In the genomic region with DNA sequence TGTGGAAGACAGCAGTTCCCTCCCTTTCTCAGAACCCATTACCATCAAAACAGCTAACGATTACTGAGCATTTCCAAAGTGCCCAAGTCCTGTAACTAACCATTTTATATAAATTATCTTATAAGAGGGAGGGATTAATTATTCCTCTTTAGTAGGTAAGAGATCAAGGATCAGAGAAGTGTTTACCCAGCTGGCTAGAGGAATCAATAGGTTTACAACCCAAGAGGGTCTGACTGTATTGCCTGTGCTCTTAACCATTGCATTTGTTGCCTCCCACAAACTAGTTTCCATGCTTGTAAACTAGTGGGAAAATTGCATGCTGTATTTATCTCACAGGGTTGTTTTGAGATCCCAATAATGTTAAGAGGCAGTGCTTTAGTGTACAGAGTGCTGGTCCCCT, we compare ENCODE assay signal across 13 cellular contexts. TPM values are rescaled to one million over a fixed set of nuclear protein-coding genes. Genes with fewer than 3 reads are reported as not detected.
DNase-seq lines count a peak whose midpoint lies in the region; ATAC-seq and TF ChIP-seq lines count a peak whose summit lies in the region.
"Had no signal": no experiment of that assay in that cellular context is flagged by ENCODE, and none has a peak within 500 bp of the region (broad histone marks: within the 10 kb centered on the region; RNA-seq: fewer than 3 reads in every experiment).

No MANE protein-coding gene starts in this region.

- peaks cover 5% of the 10 kb centered on the region for H4K20me1 ChIP-seq in osteoblast (ENCODE audit: insufficient read depth, low read length)

- peaks cover 13% of the 10 kb centered on the region for H3K9me3 Mint-ChIP-seq in activated CD8-positive, alpha-beta memory T cell treated with anti-CD3 and anti-CD28 coated beads, Interleukin-2, amount 10 ng/mL, durations not matched to agents 7 days and 5 days (ENCODE audit: low read depth)
- H3K9me3 Mint-ChIP-seq in activated T-helper 2 cell treated with anti-CD3 and anti-CD28 coated beads, Interferon-gamma antibody, Interleukin-2, Interleukin-4, amounts not matched to agents 10 μg/mL and 5 μg/mL and 100 μg/mL, durations not matched to agents 14 hours and 24 hours and 36 hours, result peaks cover 32% of the 10 kb centered on the region

- H3K4me2 ChIP-seq in osteoblast (ENCODE audit: insufficient read depth, low read length), result no peak overlapping the region

- H3K27ac Mint-ChIP-seq in activated CD8-positive, alpha-beta memory T cell treated with anti-CD3 and anti-CD28 coated beads, Interleukin-2, amount 10 ng/mL, durations not matched to agents 7 days and 5 days, result no peak overlapping the region
- no peak overlapping the region for H3K27ac Mint-ChIP-seq in activated T-helper 2 cell treated with anti-CD3 and anti-CD28 coated beads, Interferon-gamma antibody, Interleukin-2, Interleukin-4, amounts not matched to agents 10 μg/mL and 5 μg/mL and 100 μg/mL, durations not matched to agents 14 hours and 24 hours and 36 hours

- TF ChIP-seq CTCF in osteoblast (IDR thresholded peaks at IDR 0.05; ENCODE audit: extremely low read depth, low read depth, low read length), result no peak

- peaks cover 3% of the 10 kb centered on the region for H3K79me2 ChIP-seq in osteoblast (ENCODE audit: insufficient read depth, low read length)

- H3K4me1 ChIP-seq in osteoblast (ENCODE audit: insufficient read depth, low read length), result peaks cover 12% of the 10 kb centered on the region

- no peaks in the 10 kb centered on the region for H3K36me3 ChIP-seq in osteoblast (ENCODE audit: insufficient read depth, low read length)

- peak overlapping the region; percentile 50 for H3K4me3 Mint-ChIP-seq in activated CD8-positive, alpha-beta memory T cell treated with anti-CD3 and anti-CD28 coated beads, Interleukin-2, amount 10 ng/mL, durations not matched to agents 7 days and 5 days
- peak overlapping the region; percentile 52 for H3K4me3 Mint-ChIP-seq in activated T-helper 2 cell treated with anti-CD3 and anti-CD28 coated beads, Interferon-gamma antibody, Interleukin-2, Interleukin-4, amounts not matched to agents 10 μg/mL and 5 μg/mL and 100 μg/mL, durations not matched to agents 14 hours and 24 hours and 36 hours (ENCODE audit: low read depth)

- H3K27ac ChIP-seq in osteoblast (ENCODE audit: low read depth, low read length), result no peak overlapping the region
- H3K27ac ChIP-seq: HL-60 had no signal

- no peaks in the 10 kb centered on the region for H3K9me3 ChIP-seq in osteoblast (ENCODE audit: low read depth, low read length)

- ATAC-seq in activated CD8-positive, alpha-beta memory T cell treated with anti-CD3 and anti-CD28 coated beads, Interleukin-2, amount 10 ng/mL, durations not matched to agents 7 days and 5 days, result no peak
- ATAC-seq in HG03342 (IDR thresholded peaks at IDR 0.05; ENCODE audit: unreplicated experiment), result no peak
- ATAC-seq: PC-3 had no signal

- H3K36me3 Mint-ChIP-seq in activated CD8-positive, alpha-beta memory T cell treated with anti-CD3 and anti-CD28 coated beads, Interleukin-2, amount 10 ng/mL, durations not matched to agents 7 days and 5 days, result peaks cover 24% of the 10 kb centered on the region
- peaks cover 9% of the 10 kb centered on the region for H3K36me3 Mint-ChIP-seq in activated T-helper 2 cell treated with anti-CD3 and anti-CD28 coated beads, Interferon-gamma antibody, Interleukin-2, Interleukin-4, amounts not matched to agents 10 μg/mL and 5 μg/mL and 100 μg/mL, durations not matched to agents 14 hours and 24 hours and 36 hours (ENCODE audit: low read depth)

- no peak overlapping the region for H3K4me3 ChIP-seq in osteoblast (ENCODE audit: insufficient read depth, low read length)

- intact Hi-C loops in activated T-helper 2 cell treated with anti-CD3 and anti-CD28 coated beads, Interferon-gamma antibody, Interleukin-2, Interleukin-4, amounts not matched to agents 10 μg/mL and 5 μg/mL and 100 μg/mL, durations not matched to agents 14 hours and 24 hours and 36 hours (cut with micrococcal nuclease), result no loop called here

- no peaks in the 10 kb centered on the region for H3K27me3 ChIP-seq in osteoblast (ENCODE audit: insufficient read depth, low read length)

- H2AFZ ChIP-seq in osteoblast (ENCODE audit: low read length), result no peak overlapping the region

- CTCF ChIA-PET in activated CD8-positive, alpha-beta memory T cell treated with anti-CD3 and anti-CD28 coated beads, Interleukin-2, amount 10 ng/mL, durations not matched to agents 7 days and 5 days (lab: Charles Lee), result interaction anchor here (0.9 to 8.6 kb wide), 2 partner anchors 31 to 41 kb away, joined by 3 to 56 read pairs; a partner anchor contains a TSS

- DNase-seq in activated CD8-positive, alpha-beta memory T cell treated with anti-CD3 and anti-CD28 coated beads, Interleukin-2, amount 10 ng/mL, durations not matched to agents 7 days and 5 days, result no peak
- no peak for DNase-seq in activated CD8-positive, alpha-beta memory T cell treated with anti-CD3 and anti-CD28 coated beads, Interleukin-2, amount 50 U/mL, for 4 hours
- peak in 2 of 3 experiments; percentile 57 to 94 for DNase-seq in NCI-H1417 (lab: John Stamatoyannopoulos, UW)
- no peak for DNase-seq in activated T-helper 2 cell treated with anti-CD3 and anti-CD28 coated beads, Interferon-gamma antibody, Interleukin-2, Interleukin-4, amounts not matched to agents 10 μg/mL and 5 μg/mL and 100 μg/mL, durations not matched to agents 14 hours and 24 hours and 36 hours (ENCODE audit: low spot score)
- DNase-seq in osteoblast (ENCODE audit: insufficient read length, low spot score, missing footprints), result peak; percentile 34
- DNase-seq in AG20443 (ENCODE audit: low spot score), result no peak
- no peak for DNase-seq in erythroblast (lab: John Stamatoyannopoulos, UW)
- DNase-seq: AML-193, PC-3, T1000 had no signal

- peaks cover 7% of the 10 kb centered on the region for H3K4me1 Mint-ChIP-seq in activated CD8-positive, alpha-beta memory T cell treated with anti-CD3 and anti-CD28 coated beads, Interleukin-2, amount 10 ng/mL, durations not matched to agents 7 days and 5 days
- peaks cover 13% of the 10 kb centered on the region for H3K4me1 Mint-ChIP-seq in activated T-helper 2 cell treated with anti-CD3 and anti-CD28 coated beads, Interferon-gamma antibody, Interleukin-2, Interleukin-4, amounts not matched to agents 10 μg/mL and 5 μg/mL and 100 μg/mL, durations not matched to agents 14 hours and 24 hours and 36 hours (ENCODE audit: low read depth)

- peaks cover 23% of the 10 kb centered on the region for H3K27me3 Mint-ChIP-seq in activated CD8-positive, alpha-beta memory T cell treated with anti-CD3 and anti-CD28 coated beads, Interleukin-2, amount 10 ng/mL, durations not matched to agents 7 days and 5 days
- peaks cover 13% of the 10 kb centered on the region for H3K27me3 Mint-ChIP-seq in activated T-helper 2 cell treated with anti-CD3 and anti-CD28 coated beads, Interferon-gamma antibody, Interleukin-2, Interleukin-4, amounts not matched to agents 10 μg/mL and 5 μg/mL and 100 μg/mL, durations not matched to agents 14 hours and 24 hours and 36 hours (ENCODE audit: low read depth)

- no peak for TF ChIP-seq POLR2A in erythroblast (IDR thresholded peaks at IDR 0.05; ENCODE audit: low read length)

RNA-seq across cellular contexts. Expression of a gene that starts 3.7 kb away (rescaled TPM):
- 1 to 10 TPM; 6.6 to 9.7 TPM for total RNA-seq in activated CD8-positive, alpha-beta memory T cell treated with anti-CD3 and anti-CD28 coated beads, Interleukin-2, amount 10 ng/mL, durations not matched to agents 7 days and 5 days
- total RNA-seq in activated T-helper 2 cell treated with anti-CD3 and anti-CD28 coated beads, Interferon-gamma antibody, Interleukin-2, Interleukin-4, amounts not matched to agents 10 μg/mL and 5 μg/mL and 100 μg/mL, durations not matched to agents 14 hours and 24 hours and 36 hours, result 12.3 and 12.8 TPM in 2 replicates
- total RNA-seq in osteoblast, result 8.7 and 13.0 TPM in 2 replicates

RNA-seq across cellular contexts. Expression of a gene that starts 11.5 kb away (rescaled TPM):
- total RNA-seq in activated CD8-positive, alpha-beta memory T cell treated with anti-CD3 and anti-CD28 coated beads, Interleukin-2, amount 10 ng/mL, durations not matched to agents 7 days and 5 days, result 10 to 100 TPM; 68.0 to 79.2 TPM
- total RNA-seq in activated T-helper 2 cell treated with anti-CD3 and anti-CD28 coated beads, Interferon-gamma antibody, Interleukin-2, Interleukin-4, amounts not matched to agents 10 μg/mL and 5 μg/mL and 100 μg/mL, durations not matched to agents 14 hours and 24 hours and 36 hours, result 72.5 and 72.7 TPM in 2 replicates
- 52.8 and 56.6 TPM in 2 replicates for total RNA-seq in osteoblast

RNA-seq across cellular contexts. Expression of a gene that starts 26.3 kb away (rescaled TPM):
- total RNA-seq in activated CD8-positive, alpha-beta memory T cell treated with anti-CD3 and anti-CD28 coated beads, Interleukin-2, amount 10 ng/mL, durations not matched to agents 7 days and 5 days, result under 1 TPM in 1 of 2 experiments, not detected in 1; 0.15 TPM
- not detected in 2 replicates for total RNA-seq in activated T-helper 2 cell treated with anti-CD3 and anti-CD28 coated beads, Interferon-gamma antibody, Interleukin-2, Interleukin-4, amounts not matched to agents 10 μg/mL and 5 μg/mL and 100 μg/mL, durations not matched to agents 14 hours and 24 hours and 36 hours
- total RNA-seq in osteoblast, result not detected in 2 replicates
- total RNA-seq: chondrocyte, PC-3 had no signal

RNA-seq across cellular contexts. Expression of a gene that starts 41.5 kb away (rescaled TPM):
- total RNA-seq in activated CD8-positive, alpha-beta memory T cell treated with anti-CD3 and anti-CD28 coated beads, Interleukin-2, amount 10 ng/mL, durations not matched to agents 7 days and 5 days, result 10 to 100 TPM; 19.6 to 24.9 TPM
- total RNA-seq in activated T-helper 2 cell treated with anti-CD3 and anti-CD28 coated beads, Interferon-gamma antibody, Interleukin-2, Interleukin-4, amounts not matched to agents 10 μg/mL and 5 μg/mL and 100 μg/mL, durations not matched to agents 14 hours and 24 hours and 36 hours, result 16.8 and 20.1 TPM in 2 replicates
- total RNA-seq in osteoblast, result 26.5 and 31.8 TPM in 2 replicates

RNA-seq across cellular contexts. Expression of a gene that starts 56.2 kb away (rescaled TPM):
- total RNA-seq in activated CD8-positive, alpha-beta memory T cell treated with anti-CD3 and anti-CD28 coated beads, Interleukin-2, amount 10 ng/mL, durations not matched to agents 7 days and 5 days, result 10 to 100 TPM; 15.0 to 50.7 TPM
- total RNA-seq in activated T-helper 2 cell treated with anti-CD3 and anti-CD28 coated beads, Interferon-gamma antibody, Interleukin-2, Interleukin-4, amounts not matched to agents 10 μg/mL and 5 μg/mL and 100 μg/mL, durations not matched to agents 14 hours and 24 hours and 36 hours, result 133 and 136 TPM in 2 replicates
- 182 and 267 TPM in 2 replicates for total RNA-seq in osteoblast

Comparison
In these comparisons a context has a peak if more than half of its experiments do, and no peak if none do; other contexts are left out.
1. DNase-seq: peak in NCI-H1417 (2 of 3) and osteoblast (single experiment); none in activated CD8-positive, alpha-beta memory T cell treated with anti-CD3 and anti-CD28 coated beads, Interleukin-2, amount 10 ng/mL, durations not matched to agents 7 days and 5 days (single experiment), activated CD8-positive, alpha-beta memory T cell treated with anti-CD3 and anti-CD28 coated beads, Interleukin-2, amount 50 U/mL, for 4 hours (single experiment), activated T-helper 2 cell treated with anti-CD3 and anti-CD28 coated beads, Interferon-gamma antibody, Interleukin-2, Interleukin-4, amounts not matched to agents 10 μg/mL and 5 μg/mL and 100 μg/mL, durations not matched to agents 14 hours and 24 hours and 36 hours (single experiment), AG20443 (single experiment) and erythroblast (0 of 2).